ENCODE assay signal across 1 cellular context in genomic region chr1:50110656-50111055, GRCh38.
TF ChIP-seq lines count a peak whose summit lies in the region.

No MANE protein-coding gene starts in this region.

TF ChIP-seq in GM12878, 131 proteins besides CTCF, POLR2A, EP300 and RAD21 (continued from another document):
- no peak for TF ChIP-seq BMI1 (IDR thresholded peaks at IDR 0.05; ENCODE audit: borderline replicate concordance)
- TF ChIP-seq CHD4 (IDR thresholded peaks at IDR 0.05) = no peak
- no peak for TF ChIP-seq ZNF622 (IDR thresholded peaks at IDR 0.05)
- no peak for TF ChIP-seq CUX1 (IDR thresholded peaks at IDR 0.05; ENCODE audit: insufficient replicate concordance, low read depth, low read length)
- TF ChIP-seq, protein P1, sequence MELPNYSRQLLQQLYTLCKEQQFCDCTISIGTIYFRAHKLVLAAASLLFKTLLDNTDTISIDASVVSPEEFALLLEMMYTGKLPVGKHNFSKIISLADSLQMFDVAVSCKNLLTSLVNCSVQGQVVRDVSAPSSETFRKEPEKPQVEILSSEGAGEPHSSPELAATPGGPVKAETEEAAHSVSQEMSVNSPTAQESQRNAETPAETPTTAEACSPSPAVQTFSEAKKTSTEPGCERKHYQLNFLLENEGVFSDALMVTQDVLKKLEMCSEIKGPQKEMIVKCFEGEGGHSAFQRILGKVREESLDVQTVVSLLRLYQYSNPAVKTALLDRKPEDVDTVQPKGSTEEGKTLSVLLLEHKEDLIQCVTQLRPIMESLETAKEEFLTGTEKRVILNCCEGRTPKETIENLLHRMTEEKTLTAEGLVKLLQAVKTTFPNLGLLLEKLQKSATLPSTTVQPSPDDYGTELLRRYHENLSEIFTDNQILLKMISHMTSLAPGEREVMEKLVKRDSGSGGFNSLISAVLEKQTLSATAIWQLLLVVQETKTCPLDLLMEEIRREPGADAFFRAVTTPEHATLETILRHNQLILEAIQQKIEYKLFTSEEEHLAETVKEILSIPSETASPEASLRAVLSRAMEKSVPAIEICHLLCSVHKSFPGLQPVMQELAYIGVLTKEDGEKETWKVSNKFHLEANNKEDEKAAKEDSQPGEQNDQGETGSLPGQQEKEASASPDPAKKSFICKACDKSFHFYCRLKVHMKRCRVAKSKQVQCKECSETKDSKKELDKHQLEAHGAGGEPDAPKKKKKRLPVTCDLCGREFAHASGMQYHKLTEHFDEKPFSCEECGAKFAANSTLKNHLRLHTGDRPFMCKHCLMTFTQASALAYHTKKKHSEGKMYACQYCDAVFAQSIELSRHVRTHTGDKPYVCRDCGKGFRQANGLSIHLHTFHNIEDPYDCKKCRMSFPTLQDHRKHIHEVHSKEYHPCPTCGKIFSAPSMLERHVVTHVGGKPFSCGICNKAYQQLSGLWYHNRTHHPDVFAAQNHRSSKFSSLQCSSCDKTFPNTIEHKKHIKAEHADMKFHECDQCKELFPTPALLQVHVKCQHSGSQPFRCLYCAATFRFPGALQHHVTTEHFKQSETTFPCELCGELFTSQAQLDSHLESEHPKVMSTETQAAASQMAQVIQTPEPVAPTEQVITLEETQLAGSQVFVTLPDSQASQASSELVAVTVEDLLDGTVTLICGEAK (IDR thresholded peaks at IDR 0.05; ENCODE audit: borderline replicate concordance) = no peak
- TF ChIP-seq ASH2L (IDR thresholded peaks at IDR 0.05; ENCODE audit: borderline replicate concordance, low read depth) = no peak
- no peak for TF ChIP-seq NR2F1 (conservative IDR thresholded peaks at IDR 0.05)
- no peak for TF ChIP-seq POLR2AphosphoS2 (IDR thresholded peaks at IDR 0.05; ENCODE audit: low read depth, low read length)
- TF ChIP-seq IKZF2 (IDR thresholded peaks at IDR 0.05) = no peak
- no peak for TF ChIP-seq YBX1 (IDR thresholded peaks at IDR 0.05)
- no peak for TF ChIP-seq ZBTB11 (CRISPR knock-in tag; IDR thresholded peaks at IDR 0.05)
- no peak for TF ChIP-seq LARP7 (IDR thresholded peaks at IDR 0.05)
- TF ChIP-seq, protein P2, sequence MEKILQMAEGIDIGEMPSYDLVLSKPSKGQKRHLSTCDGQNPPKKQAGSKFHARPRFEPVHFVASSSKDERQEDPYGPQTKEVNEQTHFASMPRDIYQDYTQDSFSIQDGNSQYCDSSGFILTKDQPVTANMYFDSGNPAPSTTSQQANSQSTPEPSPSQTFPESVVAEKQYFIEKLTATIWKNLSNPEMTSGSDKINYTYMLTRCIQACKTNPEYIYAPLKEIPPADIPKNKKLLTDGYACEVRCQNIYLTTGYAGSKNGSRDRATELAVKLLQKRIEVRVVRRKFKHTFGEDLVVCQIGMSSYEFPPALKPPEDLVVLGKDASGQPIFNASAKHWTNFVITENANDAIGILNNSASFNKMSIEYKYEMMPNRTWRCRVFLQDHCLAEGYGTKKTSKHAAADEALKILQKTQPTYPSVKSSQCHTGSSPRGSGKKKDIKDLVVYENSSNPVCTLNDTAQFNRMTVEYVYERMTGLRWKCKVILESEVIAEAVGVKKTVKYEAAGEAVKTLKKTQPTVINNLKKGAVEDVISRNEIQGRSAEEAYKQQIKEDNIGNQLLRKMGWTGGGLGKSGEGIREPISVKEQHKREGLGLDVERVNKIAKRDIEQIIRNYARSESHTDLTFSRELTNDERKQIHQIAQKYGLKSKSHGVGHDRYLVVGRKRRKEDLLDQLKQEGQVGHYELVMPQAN (conservative IDR thresholded peaks at IDR 0.05) = no peak
